13 cellular contexts compared by ENCODE assay signal in the genomic region with DNA sequence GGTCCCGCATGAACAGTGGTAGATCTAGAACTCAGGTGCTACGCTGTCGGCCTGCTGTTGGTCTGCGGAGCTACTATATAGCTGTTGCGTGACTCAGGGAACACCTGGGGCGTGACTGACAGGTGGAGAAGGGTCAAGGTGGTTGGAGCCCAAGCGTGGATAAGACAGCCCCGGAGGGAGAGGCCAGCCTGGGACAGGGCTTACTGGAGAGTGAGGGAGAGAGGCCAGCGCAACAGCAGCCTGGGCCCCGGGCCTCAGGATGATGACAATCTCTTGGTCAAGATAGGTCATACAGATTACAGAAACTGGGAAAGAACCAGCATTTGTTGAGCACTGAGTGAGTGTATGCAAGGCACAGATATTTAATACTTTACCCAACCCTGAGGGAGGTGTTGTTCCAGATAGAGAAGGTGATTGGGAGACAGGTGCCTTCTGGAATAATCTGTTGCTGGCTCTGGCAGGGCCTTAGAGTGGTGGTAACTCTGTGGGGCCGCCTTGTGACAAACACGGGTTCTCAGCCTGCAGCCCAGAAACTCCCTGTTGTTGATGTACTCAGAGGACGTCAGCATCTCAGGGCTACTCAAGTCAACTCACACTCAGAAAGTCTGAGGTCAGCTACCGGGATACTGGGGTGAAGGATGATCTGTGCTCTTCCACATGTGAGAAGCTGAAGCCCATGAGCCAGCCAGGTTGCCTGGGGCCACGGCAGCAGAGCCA.
DNase-seq lines count a peak whose midpoint lies in the region; FAIRE-seq and TF ChIP-seq lines count a peak whose summit lies in the region.
"Had no signal": no experiment of that assay in that cellular context is flagged by ENCODE, and none has a peak within 500 bp of the region (broad histone marks: within the 10 kb centered on the region; RNA-seq: fewer than 3 reads in every experiment).

No MANE protein-coding gene starts in this region.

- peak overlapping the region; percentile 30 for H3K4me3 Mint-ChIP-seq in nephron progenitor cell

- H3K4me2 ChIP-seq in BLaER1 treated with 17β-estradiol and CSF1 and Interleukin-3, amounts not matched to agents 10 nM and 100 nM, result peak overlapping the region; percentile 81 to 99 (median 95)

- H3K9me3 Mint-ChIP-seq in nephron progenitor cell, result no peaks in the 10 kb centered on the region
- H3K9me3 Mint-ChIP-seq: mesothelial cell of epicardium had no signal

- peak overlapping the region; percentile 93 for H3K27ac Mint-ChIP-seq in nephron progenitor cell

- H3K9ac ChIP-seq in BLaER1 treated with 17β-estradiol and CSF1 and Interleukin-3, amounts not matched to agents 10 nM and 100 nM, result peak overlapping the region in 2 of 11 experiments; percentile 73 to 75; a peak in 5 of 22 replicates
- H3K9ac ChIP-seq in HUES6 (ENCODE audit: low read length), result peak overlapping the region; percentile 51

- H3K27me3 Mint-ChIP-seq in nephron progenitor cell (ENCODE audit: low read depth, poor library complexity), result peaks cover 63% of the 10 kb centered on the region

- peak overlapping the region in 8 of 11 experiments; percentile 76 to 88 (median 83); a peak in 12 of 22 replicates for H3K27ac ChIP-seq in BLaER1 treated with 17β-estradiol and CSF1 and Interleukin-3, amounts not matched to agents 10 nM and 100 nM
- no peak overlapping the region for H3K27ac ChIP-seq in HUES6 (ENCODE audit: low read depth, low read length)
- H3K27ac ChIP-seq: upper lobe of right lung had no signal

- peak; percentile 72 for DNase-seq in bronchial epithelial cell (ENCODE audit: low read depth)
- DNase-seq in nephron progenitor cell, result no peak
- DNase-seq in GM10266 (ENCODE audit: extremely low spot score), result no peak
- DNase-seq in CD1c-positive myeloid dendritic cell (ENCODE audit: extremely low spot score), result no peak
- no peak for DNase-seq in NCI-H2081 treated with DMSO at 0.1 percent for 48 hours (lab: John Stamatoyannopoulos, UW)
- DNase-seq in stimulated activated CD4-positive, alpha-beta T cell treated with anti-CD3 and anti-CD28 coated beads, Interleukin-12 subunit alpha, Interleukin-12 subunit beta, amount 100 ng/mL, for 4 hours, result no peak
- DNase-seq: activated CD4-positive, CD25-positive, alpha-beta regulatory T cell; MM.1S; NCI-H2171; upper lobe of right lung had no signal

- no peaks in the 10 kb centered on the region for H3K36me3 Mint-ChIP-seq in nephron progenitor cell (ENCODE audit: low read depth)
- H3K36me3 Mint-ChIP-seq: mesothelial cell of epicardium had no signal

- H3K27me3 ChIP-seq in BLaER1 treated with 17β-estradiol and CSF1 and Interleukin-3, amounts not matched to agents 10 nM and 100 nM, result peaks cover 9 to 44% (median 30%) of the 10 kb centered on the region in 11 experiments; a peak in 20 of 22 replicates
- peaks cover 45% of the 10 kb centered on the region for H3K27me3 ChIP-seq in HUES6 (ENCODE audit: control insufficient read depth, insufficient read depth, low read length)
- no peaks in the 10 kb centered on the region for H3K27me3 ChIP-seq in bronchial epithelial cell (ENCODE audit: control insufficient read depth, insufficient read depth, low read length)
- H3K27me3 ChIP-seq: upper lobe of right lung had no signal

- no peaks in the 10 kb centered on the region for H3K36me3 ChIP-seq in BLaER1 treated with 17β-estradiol and CSF1 and Interleukin-3, amounts not matched to agents 10 nM and 100 nM
- H3K36me3 ChIP-seq in HUES6 (ENCODE audit: control insufficient read depth, insufficient read depth, low read length) (no peaks in the 10 kb centered on the region), bronchial epithelial cell (ENCODE audit: control insufficient read depth, insufficient read depth, low read length) (no peaks in the 10 kb centered on the region)
- H3K36me3 ChIP-seq: upper lobe of right lung had no signal

- H4K20me1 ChIP-seq in BLaER1 treated with 17β-estradiol and CSF1 and Interleukin-3, amounts not matched to agents 10 nM and 100 nM, result peaks cover 0 to 11% (median 0%) of the 10 kb centered on the region in 11 experiments; a peak in 3 of 22 replicates

- no peaks in the 10 kb centered on the region for H3K9me3 ChIP-seq in BLaER1 treated with 17β-estradiol and CSF1 and Interleukin-3, amounts not matched to agents 10 nM and 100 nM (replicated peaks in 1 of 11)
- no peaks in the 10 kb centered on the region for H3K9me3 ChIP-seq in HUES6 (ENCODE audit: control insufficient read depth, insufficient read depth, low read depth, low read length)
- H3K9me3 ChIP-seq: upper lobe of right lung had no signal

- peaks cover 45 to 77% (median 65%) of the 10 kb centered on the region in 10 experiments for H3K4me1 ChIP-seq in BLaER1 treated with 17β-estradiol and CSF1 and Interleukin-3, amounts not matched to agents 10 nM and 100 nM
- peaks cover 38% of the 10 kb centered on the region for H3K4me1 ChIP-seq in HUES6 (ENCODE audit: control insufficient read depth, insufficient read depth, low read length)

- no peak for TF ChIP-seq CTCF in bronchial epithelial cell (IDR thresholded peaks at IDR 0.05; ENCODE audit: insufficient read depth, low read length, severe bottlenecking)
- TF ChIP-seq CTCF in nephron progenitor cell (IDR thresholded peaks at IDR 0.05), result no peak
- no peak for TF ChIP-seq CTCF in GM10266 (IDR thresholded peaks at IDR 0.05; ENCODE audit: control insufficient read depth, insufficient read depth, low read depth, missing control alignments)

- H3K4me1 Mint-ChIP-seq in nephron progenitor cell, result peaks cover 48% of the 10 kb centered on the region

- FAIRE-seq in bronchial epithelial cell (lab: Jason Lieb, UNC), result no peak

- H3K4me3 ChIP-seq in BLaER1 treated with 17β-estradiol and CSF1 and Interleukin-3, amounts not matched to agents 10 nM and 100 nM, result peak overlapping the region in 5 of 10 experiments; percentile 42 to 58 (median 46); a peak in 8 of 20 replicates
- H3K4me3 ChIP-seq in HUES6 (ENCODE audit: low read depth, low read length) (no peak overlapping the region), bronchial epithelial cell (ENCODE audit: low read depth, low read length) (no peak overlapping the region)
- H3K4me3 ChIP-seq: upper lobe of right lung had no signal
